In the genomic region with DNA sequence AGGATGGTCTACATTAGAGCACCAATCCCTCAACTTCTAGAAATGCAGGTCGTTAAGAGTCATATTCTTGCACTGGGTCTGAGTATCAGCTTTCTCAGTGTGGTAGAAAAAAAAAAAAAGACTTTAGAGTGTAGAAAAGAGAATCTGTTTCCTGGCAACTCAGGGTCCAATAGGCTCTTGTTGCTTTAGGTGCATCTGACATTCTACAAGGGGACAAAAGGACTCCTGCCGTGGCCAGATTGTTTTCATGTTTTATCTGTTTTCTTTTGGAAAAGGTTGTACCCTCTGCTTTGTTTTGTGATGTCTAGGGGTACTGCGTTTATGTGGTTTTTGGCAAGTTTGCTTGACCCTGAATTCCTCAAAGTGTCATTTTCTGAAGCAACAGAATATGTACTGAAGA, we compare ENCODE assay signal across 31 cellular contexts.
"Had no signal": no experiment of that assay in that cellular context is flagged by ENCODE, and none has a peak within 500 bp of the region (broad histone marks: within the 10 kb centered on the region; RNA-seq: fewer than 3 reads in every experiment).

No MANE protein-coding gene starts in this region.

- H3K4me1 ChIP-seq: adrenal gland, ascending aorta, breast epithelium, esophagus muscularis mucosa, right lobe of liver, uterus had no signal

- H3K27ac Mint-ChIP-seq: activated CD4-positive, alpha-beta memory T cell treated with anti-CD3 and anti-CD28 coated beads for 36 hours; activated naive CD4-positive, alpha-beta T cell treated with anti-CD3 and anti-CD28 coated beads for 36 hours; activated naive CD8-positive, alpha-beta T cell treated with anti-CD3 and anti-CD28 coated beads for 36 hours; activated T-helper 1 cell treated with anti-CD3 and anti-CD28 coated beads, Interleukin-12 subunit alpha, Interleukin-12 subunit beta, Interleukin-2, Interleukin-4 antibody, amounts not matched to agents 30 ng/mL and 10 ng/mL and 1 ng/mL, durations not matched to agents 14 hours and 24 hours and 36 hours; nephron; progenitor cell of endocrine pancreas; stimulated activated effector memory CD8-positive, alpha-beta T cell treated with anti-CD3 and anti-CD28 coated beads, Interleukin-12 subunit alpha, Interleukin-12 subunit beta, amount 100 ng/mL, for 72 hours; stimulated activated naive CD8-positive, alpha-beta T cell treated with anti-CD3 and anti-CD28 coated beads, Interleukin-15, Interleukin-2, amounts not matched to agents 100 ng/mL and 50 ng/mL, for 24 hours; type B pancreatic cell had no signal

- H3K36me3 Mint-ChIP-seq: activated CD4-positive, alpha-beta memory T cell treated with anti-CD3 and anti-CD28 coated beads for 36 hours; activated naive CD8-positive, alpha-beta T cell treated with anti-CD3 and anti-CD28 coated beads for 36 hours; stimulated activated effector memory CD8-positive, alpha-beta T cell treated with anti-CD3 and anti-CD28 coated beads, Interleukin-12 subunit alpha, Interleukin-12 subunit beta, amount 100 ng/mL, for 72 hours; type B pancreatic cell had no signal

- H3K9me3 ChIP-seq: adrenal gland, ascending aorta, breast epithelium, esophagus muscularis mucosa, ovary, right lobe of liver, thoracic aorta, uterus had no signal

- DNase-seq: activated CD4-positive, alpha-beta memory T cell treated with anti-CD3 and anti-CD28 coated beads for 36 hours; activated CD4-positive, alpha-beta T cell treated with anti-CD3 and anti-CD28 coated beads for 48 hours; activated CD8-positive, alpha-beta memory T cell treated with anti-CD3 and anti-CD28 coated beads, Interleukin-2, amount 50 U/mL, for 4 hours; activated effector memory CD4-positive, alpha-beta T cell treated with anti-CD3 and anti-CD28 coated beads, Interleukin-2, amount 50 U/mL, for 16 hours; activated naive CD4-positive, alpha-beta T cell treated with anti-CD3 and anti-CD28 coated beads for 36 hours; activated naive CD8-positive, alpha-beta T cell treated with anti-CD3 and anti-CD28 coated beads for 36 hours; activated T-cell treated with anti-CD3 and anti-CD28 coated beads, Interleukin-2, amount 50 U/mL, for 1 hour; adrenal gland; central memory CD4-positive, alpha-beta T cell; dermis blood vessel endothelial cell; effector CD4-positive, alpha-beta T cell; foreskin melanocyte; kidney glomerular epithelial cell; mammary epithelial cell; ovary; right lobe of liver; stimulated activated CD4-positive, alpha-beta T cell treated with anti-CD3 and anti-CD28 coated beads, Interleukin-4, amount 100 ng/mL, for 24 hours; uterus had no signal

- H3K27ac ChIP-seq: adrenal gland, ascending aorta, breast epithelium, esophagus muscularis mucosa, ovary, skin epidermis, thoracic aorta, uterus, VCaP had no signal

- H3K36me3 ChIP-seq: adrenal gland, ascending aorta, breast epithelium, esophagus muscularis mucosa, ovary, thoracic aorta, uterus had no signal

- H3K4me3 ChIP-seq: adrenal gland, ascending aorta, breast epithelium, esophagus muscularis mucosa, ovary, right lobe of liver, skin epidermis, thoracic aorta, uterus had no signal

- H3K27me3 ChIP-seq: adrenal gland, ascending aorta, breast epithelium, esophagus muscularis mucosa, ovary, right lobe of liver, uterus had no signal

- H3K27me3 Mint-ChIP-seq: activated CD4-positive, alpha-beta memory T cell treated with anti-CD3 and anti-CD28 coated beads for 36 hours had no signal

- H3K4me3 Mint-ChIP-seq: activated CD4-positive, alpha-beta memory T cell treated with anti-CD3 and anti-CD28 coated beads for 36 hours; activated naive CD4-positive, alpha-beta T cell treated with anti-CD3 and anti-CD28 coated beads for 36 hours; activated naive CD8-positive, alpha-beta T cell treated with anti-CD3 and anti-CD28 coated beads for 36 hours; activated T-helper 1 cell treated with anti-CD3 and anti-CD28 coated beads, Interleukin-12 subunit alpha, Interleukin-12 subunit beta, Interleukin-2, Interleukin-4 antibody, amounts not matched to agents 30 ng/mL and 10 ng/mL and 1 ng/mL, durations not matched to agents 14 hours and 24 hours and 36 hours; nephron; stimulated activated effector memory CD8-positive, alpha-beta T cell treated with anti-CD3 and anti-CD28 coated beads, Interleukin-12 subunit alpha, Interleukin-12 subunit beta, amount 100 ng/mL, for 72 hours; stimulated activated naive CD8-positive, alpha-beta T cell treated with anti-CD3 and anti-CD28 coated beads, Interleukin-15, Interleukin-2, amounts not matched to agents 100 ng/mL and 50 ng/mL, for 24 hours; type B pancreatic cell had no signal

- H3K4me1 Mint-ChIP-seq: activated naive CD8-positive, alpha-beta T cell treated with anti-CD3 and anti-CD28 coated beads for 36 hours; nephron; stimulated activated effector memory CD8-positive, alpha-beta T cell treated with anti-CD3 and anti-CD28 coated beads, Interleukin-12 subunit alpha, Interleukin-12 subunit beta, amount 100 ng/mL, for 72 hours had no signal

- ATAC-seq: activated CD4-positive, CD25-positive, alpha-beta regulatory T cell treated with anti-CD3 and anti-CD28 coated beads, Interleukin-2, amount 50 U/mL, for 24 hours; stimulated activated effector memory CD8-positive, alpha-beta T cell treated with anti-CD3 and anti-CD28 coated beads, Interleukin-12 subunit alpha, Interleukin-12 subunit beta, amount 100 ng/mL, for 72 hours had no signal

- H3K9me3 Mint-ChIP-seq: activated CD4-positive, alpha-beta memory T cell treated with anti-CD3 and anti-CD28 coated beads for 36 hours; activated naive CD4-positive, alpha-beta T cell treated with anti-CD3 and anti-CD28 coated beads for 36 hours; activated naive CD8-positive, alpha-beta T cell treated with anti-CD3 and anti-CD28 coated beads for 36 hours; activated T-helper 1 cell treated with anti-CD3 and anti-CD28 coated beads, Interleukin-12 subunit alpha, Interleukin-12 subunit beta, Interleukin-2, Interleukin-4 antibody, amounts not matched to agents 30 ng/mL and 10 ng/mL and 1 ng/mL, durations not matched to agents 14 hours and 24 hours and 36 hours; nephron; stimulated activated naive CD8-positive, alpha-beta T cell treated with anti-CD3 and anti-CD28 coated beads, Interleukin-15, Interleukin-2, amounts not matched to agents 100 ng/mL and 50 ng/mL, for 24 hours; type B pancreatic cell had no signal
